8 cellular contexts compared by ENCODE assay signal in genomic region chr6:31970604-31971271, GRCh38. TPM values are rescaled to one million over a fixed set of nuclear protein-coding genes. Genes with fewer than 3 reads are reported as not detected.
DNase-seq lines count a peak whose midpoint lies in the region; ATAC-seq and TF ChIP-seq lines count a peak whose summit lies in the region.

No MANE protein-coding gene starts in this region.

- H3K4me1 Mint-ChIP-seq in naive thymus-derived CD4-positive, alpha-beta T cell, result peaks cover 20 to 51% (median 42%) of the 10 kb centered on the region in 7 donors

- peak overlapping the region; percentile 60 to 99 (median 73) for H3K4me3 ChIP-seq in breast epithelium
- H3K4me3 ChIP-seq in naive thymus-derived CD4-positive, alpha-beta T cell (ENCODE audit: low read length), result peak overlapping the region; percentile 90

- TF ChIP-seq CTCF in breast epithelium (IDR thresholded peaks at IDR 0.05) (no peak), GM20000 (IDR thresholded peaks at IDR 0.05; ENCODE audit: extremely low read depth, missing control alignments) (no peak)

- peak overlapping the region; percentile 99 for H3K27ac ChIP-seq in breast epithelium
- H3K27ac ChIP-seq in naive thymus-derived CD4-positive, alpha-beta T cell (ENCODE audit: low read depth, low read length), result peak overlapping the region; percentile 97

- peak overlapping the region; percentile 97 to 100 (median 100) for H3K27ac Mint-ChIP-seq in naive thymus-derived CD4-positive, alpha-beta T cell

- H3K27me3 ChIP-seq in breast epithelium, result no peaks in the 10 kb centered on the region
- no peaks in the 10 kb centered on the region for H3K27me3 ChIP-seq in naive thymus-derived CD4-positive, alpha-beta T cell (ENCODE audit: control insufficient read depth in 2 of 2, insufficient read depth in 2 of 2, low read length in 2 of 2)

- peaks cover 0 to 5% (median 0%) of the 10 kb centered on the region in 5 donors for H3K27me3 Mint-ChIP-seq in naive thymus-derived CD4-positive, alpha-beta T cell

- peaks cover 0 to 31% (median 11%) of the 10 kb centered on the region in 5 donors for H3K36me3 Mint-ChIP-seq in naive thymus-derived CD4-positive, alpha-beta T cell

- in situ Hi-C loops in G401 (cut with HindIII; ENCODE audit: low sequenced_read_pairs), result no loop called here

- POLR2A ChIA-PET in naive thymus-derived CD4-positive, alpha-beta T cell (lab: Charles Lee), result interaction anchor here (1.1 to 6.6 kb wide), 3 partner anchors 9 to 19 kb away, joined by 3 to 108 read pairs (median 9); partner anchors contain the start of genes NELFE and SKIC2

- CTCF ChIA-PET in naive thymus-derived CD4-positive, alpha-beta T cell (lab: Charles Lee), result interaction anchor here (0.6 to 1.9 kb wide), 2 partner anchors 11 to 1356 kb away, joined by 3 to 10 read pairs; partner anchors contain the start of genes NELFE and SKIC2

- DNase-seq in G401 (ENCODE audit: low spot score), result peak; percentile 24
- DNase-seq in NCI-H2107 treated with DMSO at 0.1 percent for 48 hours (lab: John Stamatoyannopoulos, UW; ENCODE audit: unreplicated experiment), result peak; percentile 20
- DNase-seq in breast epithelium (ENCODE audit: low spot score in 2 of 2), result no peak
- DNase-seq in naive thymus-derived CD4-positive, alpha-beta T cell, result no peak
- no peak for DNase-seq in inferior parietal cortex (ENCODE audit: extremely low spot score)
- no peak for DNase-seq in GM20000 (ENCODE audit: low spot score)

- TF ChIP-seq POLR2A in breast epithelium (IDR thresholded peaks at IDR 0.05), result no peak

- ATAC-seq in naive thymus-derived CD4-positive, alpha-beta T cell, result no peak
- ATAC-seq in GM21390 (IDR thresholded peaks at IDR 0.05; ENCODE audit: unreplicated experiment) (no peak), HG02852 (IDR thresholded peaks at IDR 0.05; ENCODE audit: unreplicated experiment) (no peak)

- H3K4me1 ChIP-seq in breast epithelium, result peaks cover 8 to 15% of the 10 kb centered on the region in 2 donors
- H3K4me1 ChIP-seq in naive thymus-derived CD4-positive, alpha-beta T cell (ENCODE audit: control insufficient read depth in 2 of 2, insufficient read depth in 2 of 2, low read length in 2 of 2), result peaks cover 21 to 22% of the 10 kb centered on the region in 2 donors

- intact Hi-C loops in breast epithelium (cut with DNase I; ENCODE audit: low total_unique reads), result loop anchor here (2.0 kb wide), 1 partner anchor 70 kb away; no protein-coding TSS in a partner anchor
- intact Hi-C loops in naive thymus-derived CD4-positive, alpha-beta T cell (cut with micrococcal nuclease), result loop anchor here in 1 of 2 donors (10.0 kb wide), 2 partner anchors 106 to 236 kb away; partner anchors contain the start of genes CLIC1 and NEU1

- no peaks in the 10 kb centered on the region for H3K36me3 ChIP-seq in breast epithelium
- H3K36me3 ChIP-seq in naive thymus-derived CD4-positive, alpha-beta T cell (ENCODE audit: control insufficient read depth in 2 of 3, insufficient read depth in 3 of 3, low read length in 3 of 3), result peaks cover 0 to 49% (median 22%) of the 10 kb centered on the region in 3 experiments

- peak overlapping the region; percentile 61 to 99 (median 99) for H3K4me3 Mint-ChIP-seq in naive thymus-derived CD4-positive, alpha-beta T cell

- peaks cover 0 to 7% (median 0%) of the 10 kb centered on the region in 11 donors for H3K9me3 Mint-ChIP-seq in naive thymus-derived CD4-positive, alpha-beta T cell

- H3K9me3 ChIP-seq in breast epithelium, result no peaks in the 10 kb centered on the region
- no peaks in the 10 kb centered on the region for H3K9me3 ChIP-seq in naive thymus-derived CD4-positive, alpha-beta T cell (ENCODE audit: control insufficient read depth in 2 of 3, low read length in 3 of 3)

RNA-seq across cellular contexts. Expression of gene DXO, which starts 1.2 kb away (rescaled TPM):
- total RNA-seq in G401 (2014; rRNA removed; shearing (Covaris generic)), result 4.3 and 7.1 TPM in 2 replicates
- total RNA-seq in breast epithelium, result 10 to 100 TPM; 12.0 to 28.4 (median 22.0) TPM
- total RNA-seq in naive thymus-derived CD4-positive, alpha-beta T cell, result 10 to 100 TPM; 19.3 to 44.3 (median 35.0) TPM
- polyA plus RNA-seq in naive thymus-derived CD4-positive, alpha-beta T cell, result 10 to 100 TPM; 12.6 to 16.2 TPM

RNA-seq across cellular contexts. Expression of gene C4A, which starts 11.1 kb away (rescaled TPM):
- total RNA-seq in G401 (2014; rRNA removed; shearing (Covaris generic)), result 0.98 and 1.2 TPM in 2 replicates
- 100 to 1,000 TPM in 2 of 3 donors, 1 to 10 TPM in 1; 7.2 to 275 (median 230) TPM for total RNA-seq in breast epithelium
- total RNA-seq in naive thymus-derived CD4-positive, alpha-beta T cell, result 1 to 10 TPM; 3.2 to 9.0 (median 8.0) TPM
- not detected for polyA plus RNA-seq in naive thymus-derived CD4-positive, alpha-beta T cell

RNA-seq across cellular contexts. Expression of gene SKIC2, which starts 11.8 kb away (rescaled TPM):
- total RNA-seq in G401 (2014; rRNA removed; shearing (Covaris generic)), result 41.0 and 43.4 TPM in 2 replicates
- total RNA-seq in breast epithelium, result 10 to 100 TPM; 30.7 to 46.5 (median 43.9) TPM
- total RNA-seq in naive thymus-derived CD4-positive, alpha-beta T cell, result 100 to 1,000 TPM in 3 of 5 experiments, 10 to 100 TPM in 2; 85.6 to 139 (median 101) TPM
- polyA plus RNA-seq in naive thymus-derived CD4-positive, alpha-beta T cell, result 10 to 100 TPM; 20.1 to 23.5 TPM

RNA-seq across cellular contexts. Expression of gene NELFE, which starts 12.0 kb away (rescaled TPM):
- total RNA-seq in G401 (2014; rRNA removed; shearing (Covaris generic)), result 183 and 198 TPM in 2 replicates
- 10 to 100 TPM; 77.3 to 92.7 (median 90.1) TPM for total RNA-seq in breast epithelium
- total RNA-seq in naive thymus-derived CD4-positive, alpha-beta T cell, result 10 to 100 TPM; 47.5 to 71.7 (median 59.1) TPM
- 10 to 100 TPM; 56.5 to 76.6 TPM for polyA plus RNA-seq in naive thymus-derived CD4-positive, alpha-beta T cell

RNA-seq across cellular contexts. Expression of gene CFB, which starts 24.8 kb away (rescaled TPM):
- total RNA-seq in G401 (2014; rRNA removed; shearing (Covaris generic)), result not detected in 2 replicates
- 100 to 1,000 TPM in 2 of 3 donors, 10 to 100 TPM in 1; 36.3 to 177 (median 130) TPM for total RNA-seq in breast epithelium
- 1 to 10 TPM in 2 of 5 experiments, under 1 TPM in 1, not detected in 2; 0.56 to 1.4 (median 1.1) TPM for total RNA-seq in naive thymus-derived CD4-positive, alpha-beta T cell
- polyA plus RNA-seq in naive thymus-derived CD4-positive, alpha-beta T cell, result 1 to 10 TPM; 1.4 to 1.8 TPM

Comparison
In these comparisons a context has a peak if more than half of its experiments do, and no peak if none do; other contexts are left out.
1. DNase-seq: peak in G401 (single experiment) and NCI-H2107 treated with DMSO at 0.1 percent for 48 hours (single experiment); none in breast epithelium (0 of 2), naive thymus-derived CD4-positive, alpha-beta T cell (0 of 9), inferior parietal cortex (single experiment) and GM20000 (single experiment).